In genomic region chr13:24348797-24349515, GRCh38 we compare ENCODE assay signal across 16 cellular contexts. TPM values are rescaled to one million over a fixed set of nuclear protein-coding genes. Genes with fewer than 3 reads are reported as not detected.
A peak's percentile ranks its signal among the peaks of the same experiment; 100 is the strongest.
DNase-seq lines count a peak whose midpoint lies in the region; ATAC-seq and TF ChIP-seq lines count a peak whose summit lies in the region.
"Had no signal": no experiment of that assay in that cellular context is flagged by ENCODE, and none has a peak within 500 bp of the region (broad histone marks: within the 10 kb centered on the region; RNA-seq: fewer than 3 reads in every experiment).

No MANE protein-coding gene starts in this region.

- no peaks in the 10 kb centered on the region for H3K9me2 ChIP-seq in PC-3 (replicated peaks; ENCODE audit: low read length)

- H3K4me1 ChIP-seq in PC-3 (ENCODE audit: insufficient read depth, low read length) (peaks cover 23% of the 10 kb centered on the region), transverse colon (peaks cover 0 to 28% (median 11%) of the 10 kb centered on the region in 4 donors)

- H3K79me2 ChIP-seq in PC-3 (ENCODE audit: low read length), result no peaks in the 10 kb centered on the region

- DNase-seq in NCI-H146 (lab: John Stamatoyannopoulos, UW), result peak; percentile 61
- no peak for DNase-seq in NCI-H146 treated with DMSO at 0.1 percent for 48 hours (lab: John Stamatoyannopoulos, UW; ENCODE audit: unreplicated experiment)
- DNase-seq in PC-3, result peak; percentile 79
- peak; percentile 62 for DNase-seq in kidney epithelial cell (ENCODE audit: low read depth)
- DNase-seq in transverse colon, result peak; percentile 82
- DNase-seq in NCI-H82 (lab: John Stamatoyannopoulos, UW), result no peak
- DNase-seq in NCI-H2107 treated with DMSO at 0.1 percent for 48 hours (lab: John Stamatoyannopoulos, UW; ENCODE audit: unreplicated experiment), result no peak
- DNase-seq in natural killer cell treated with Interleukin-12 subunit alpha and Interleukin-12 subunit beta and Interleukin-15 and Interleukin-18, amount 100 ng/mL, for 72 hours (ENCODE audit: low spot score), result no peak
- DNase-seq: activated naive CD4-positive, alpha-beta T cell; effector CD8-positive, alpha-beta T cell; NCI-H446 treated with DMSO at 0.1 percent for 48 hours; T-helper 9 cell had no signal

- peaks cover 8 to 10% of the 10 kb centered on the region in 2 donors for H3K27me3 Mint-ChIP-seq in natural killer cell treated with Interleukin-12 subunit alpha and Interleukin-12 subunit beta and Interleukin-15 and Interleukin-18, amount 100 ng/mL, for 72 hours

- H3K36me3 Mint-ChIP-seq in natural killer cell treated with Interleukin-12 subunit alpha and Interleukin-12 subunit beta and Interleukin-15 and Interleukin-18, amount 100 ng/mL, for 72 hours, result no peaks in the 10 kb centered on the region

- intact Hi-C loops in PC-3 (cut with micrococcal nuclease) (no loop called here), transverse colon (cut with DNase I; ENCODE audit: low total_unique reads) (no loop called here)

- CTCF ChIA-PET in PC-3 (lab: Charles Lee), result no interaction called here

- no peaks in the 10 kb centered on the region for H3K9me3 Mint-ChIP-seq in natural killer cell treated with Interleukin-12 subunit alpha and Interleukin-12 subunit beta and Interleukin-15 and Interleukin-18, amount 100 ng/mL, for 72 hours

- in situ Hi-C loops in transverse colon (cut with MboI; ENCODE audit: low pct_ligation_motif_present in 1 of 4, low pct_unique_long_range_greater_than_20kb in 1 of 4, low sequenced_read_pairs in 3 of 4), result no loop called here

- H3K4me1 Mint-ChIP-seq in natural killer cell treated with Interleukin-12 subunit alpha and Interleukin-12 subunit beta and Interleukin-15 and Interleukin-18, amount 100 ng/mL, for 72 hours (ENCODE audit: low read depth in 2 of 2), result no peaks in the 10 kb centered on the region

- BruUV-seq in PC-3 (replicated peaks; lab: Mats Ljungman, UMichigan), result no TSS peak

- peak overlapping the region; percentile 61 for H3K4me2 ChIP-seq in PC-3 (ENCODE audit: low read length)

- ATAC-seq in PC-3, result peak; percentile 86
- no peak for ATAC-seq in natural killer cell treated with Interleukin-12 subunit alpha and Interleukin-12 subunit beta and Interleukin-15 and Interleukin-18, amount 100 ng/mL, for 72 hours
- ATAC-seq: Right ventricle myocardium inferior had no signal

- H4K20me1 ChIP-seq in PC-3 (ENCODE audit: low read length), result no peaks in the 10 kb centered on the region

- no peaks in the 10 kb centered on the region for H3K9me3 ChIP-seq in PC-3 (ENCODE audit: low read length)
- H3K9me3 ChIP-seq in transverse colon, result no peaks in the 10 kb centered on the region

- no peak for TF ChIP-seq POLR2A in transverse colon (IDR thresholded peaks at IDR 0.05)

- 52% methylated on average over 6 of the region's 6 CpGs; no CpG with 5 or more reads in 1 of the 2 donors for WGBS in transverse colon (ENCODE audit: low coverage in 1 of 2), 2 donors

- H3K4me3 Mint-ChIP-seq in natural killer cell treated with Interleukin-12 subunit alpha and Interleukin-12 subunit beta and Interleukin-15 and Interleukin-18, amount 100 ng/mL, for 72 hours, result no peak overlapping the region

- H3K27ac ChIP-seq in PC-3 (ENCODE audit: low read length) (peak overlapping the region; percentile 87), transverse colon (peak overlapping the region; percentile 83 to 92 (median 90))
- H3K27ac ChIP-seq: 22Rv1 had no signal

- H3K36me3 ChIP-seq in PC-3 (ENCODE audit: low read depth, low read length), result no peaks in the 10 kb centered on the region
- H3K36me3 ChIP-seq in kidney epithelial cell (ENCODE audit: control insufficient read depth, insufficient read depth, low read length), result no peaks in the 10 kb centered on the region
- no peaks in the 10 kb centered on the region for H3K36me3 ChIP-seq in transverse colon

- H2AFZ ChIP-seq in PC-3 (ENCODE audit: low read length), result peak overlapping the region; percentile 34; the same call in 1 of the 2 replicates

- H3K27ac Mint-ChIP-seq in natural killer cell treated with Interleukin-12 subunit alpha and Interleukin-12 subunit beta and Interleukin-15 and Interleukin-18, amount 100 ng/mL, for 72 hours, result no peak overlapping the region

- H3F3A ChIP-seq in PC-3 (ENCODE audit: low read length, unreplicated experiment), result no peaks in the 10 kb centered on the region

- POLR2A ChIA-PET in PC-3 (lab: Charles Lee; ENCODE audit: unreplicated experiment), result no interaction called here

- no peak for TF ChIP-seq EP300 in transverse colon (IDR thresholded peaks at IDR 0.05; ENCODE audit: low read depth)

- no peak for TF ChIP-seq CTCF in PC-3 (conservative IDR thresholded peaks at IDR 0.05; ENCODE audit: low read depth, low read length)
- no peak for TF ChIP-seq CTCF in kidney epithelial cell (IDR thresholded peaks at IDR 0.05; ENCODE audit: insufficient read depth, low read length, poor library complexity, severe bottlenecking)
- no peak for TF ChIP-seq CTCF in transverse colon (IDR thresholded peaks at IDR 0.05)

- no peaks in the 10 kb centered on the region for H3K27me3 ChIP-seq in PC-3 (ENCODE audit: low read length)
- no peaks in the 10 kb centered on the region for H3K27me3 ChIP-seq in kidney epithelial cell (ENCODE audit: control insufficient read depth, insufficient read depth, low read length)
- no peaks in the 10 kb centered on the region for H3K27me3 ChIP-seq in transverse colon

- no peak overlapping the region for H3K4me3 ChIP-seq in PC-3 (ENCODE audit: low read length)
- H3K4me3 ChIP-seq in kidney epithelial cell (ENCODE audit: low read depth, low read length), result no peak overlapping the region
- peak overlapping the region in 1 of 4 donors; percentile 8 for H3K4me3 ChIP-seq in transverse colon

- peak overlapping the region; percentile 41; the same call in 1 of the 2 replicates for H3K9ac ChIP-seq in PC-3 (ENCODE audit: low read length)

RNA-seq across cellular contexts. Expression of gene C1QTNF9, which starts 39.6 kb away (rescaled TPM):
- 0.11 TPM in 1 of 2 replicates, not detected in the other for total RNA-seq in PC-3 (2014; rRNA removed)
- total RNA-seq in kidney epithelial cell, result not detected in 2 replicates
- total RNA-seq in transverse colon, result under 1 TPM in 1 of 4 donors, not detected in 3; 0.48 TPM
- under 1 TPM in 1 of 2 donors, not detected in 1; 0.39 TPM for total RNA-seq in natural killer cell treated with Interleukin-12 subunit alpha and Interleukin-12 subunit beta and Interleukin-15 and Interleukin-18, amount 100 ng/mL, for 72 hours
- total RNA-seq: activated CD8-positive, alpha-beta memory T cell treated with anti-CD3 and anti-CD28 coated beads for 36 hours; temporal lobe had no signal

Comparison
In these comparisons a context has a peak if more than half of its experiments do, and no peak if none do; other contexts are left out.
1. DNase-seq: peak in NCI-H146 (single experiment), PC-3 (single experiment), kidney epithelial cell (single experiment) and transverse colon (single experiment); none in NCI-H146 treated with DMSO at 0.1 percent for 48 hours (single experiment), NCI-H82 (single experiment), NCI-H2107 treated with DMSO at 0.1 percent for 48 hours (single experiment) and natural killer cell treated with Interleukin-12 subunit alpha and Interleukin-12 subunit beta and Interleukin-15 and Interleukin-18, amount 100 ng/mL, for 72 hours (single experiment).